Comparison of ENCODE assay signal across 16 cellular contexts in genomic region chr3:89049119-89049518, GRCh38. TPM values are rescaled to one million over a fixed set of nuclear protein-coding genes. Genes with fewer than 3 reads are reported as not detected.
DNase-seq lines count a peak whose midpoint lies in the region; ATAC-seq, FAIRE-seq and TF ChIP-seq lines count a peak whose summit lies in the region.
"Had no signal": no experiment of that assay in that cellular context is flagged by ENCODE, and none has a peak within 500 bp of the region (broad histone marks: within the 10 kb centered on the region; RNA-seq: fewer than 3 reads in every experiment).

No MANE protein-coding gene starts in this region.

- H3K27me3 Mint-ChIP-seq in astrocyte (ENCODE audit: low read depth, unreplicated experiment): no peaks in the 10 kb centered on the region
- H3K27me3 Mint-ChIP-seq in activated T-helper 2 cell treated with anti-CD3 and anti-CD28 coated beads, Interferon-gamma antibody, Interleukin-2, Interleukin-4, amounts not matched to agents 10 μg/mL and 5 μg/mL and 100 μg/mL, durations not matched to agents 14 hours and 24 hours and 36 hours (ENCODE audit: low read depth): no peaks in the 10 kb centered on the region
- H3K27me3 Mint-ChIP-seq: stimulated activated naive B cell treated with anti-CD40 and anti-IgM and Interleukin-4, amounts not matched to agents 10 μg/mL and 1 μg/mL and 100 μg/mL, for 72 hours had no signal

- no peaks in the 10 kb centered on the region for H3K36me3 ChIP-seq in astrocyte (ENCODE audit: insufficient read depth, low read length)
- no peaks in the 10 kb centered on the region for H3K36me3 ChIP-seq in PC-9 (ENCODE audit: low read depth)
- H3K36me3 ChIP-seq: gastrocnemius medialis, pancreas had no signal

- H3K79me2 ChIP-seq in astrocyte (ENCODE audit: insufficient read depth, low read length) (no peaks in the 10 kb centered on the region), PC-9 (ENCODE audit: low read depth) (no peaks in the 10 kb centered on the region)

- no peak overlapping the region for H3K27ac ChIP-seq in astrocyte (ENCODE audit: low read depth, low read length)
- no peak overlapping the region for H3K27ac ChIP-seq in PC-9
- H3K27ac ChIP-seq: gastrocnemius medialis, pancreas had no signal

- no peaks in the 10 kb centered on the region for H3K36me3 Mint-ChIP-seq in astrocyte (ENCODE audit: low read depth, unreplicated experiment)
- no peaks in the 10 kb centered on the region for H3K36me3 Mint-ChIP-seq in activated T-helper 2 cell treated with anti-CD3 and anti-CD28 coated beads, Interferon-gamma antibody, Interleukin-2, Interleukin-4, amounts not matched to agents 10 μg/mL and 5 μg/mL and 100 μg/mL, durations not matched to agents 14 hours and 24 hours and 36 hours (ENCODE audit: low read depth)
- H3K36me3 Mint-ChIP-seq: stimulated activated naive B cell treated with anti-CD40 and anti-IgM and Interleukin-4, amounts not matched to agents 10 μg/mL and 1 μg/mL and 100 μg/mL, for 72 hours had no signal

- no TSS peak for BruUV-seq in PC-9 (replicated peaks; lab: Mats Ljungman, UMichigan)

- H3K4me1 Mint-ChIP-seq in astrocyte (ENCODE audit: low read depth, unreplicated experiment): no peaks in the 10 kb centered on the region
- H3K4me1 Mint-ChIP-seq in activated T-helper 2 cell treated with anti-CD3 and anti-CD28 coated beads, Interferon-gamma antibody, Interleukin-2, Interleukin-4, amounts not matched to agents 10 μg/mL and 5 μg/mL and 100 μg/mL, durations not matched to agents 14 hours and 24 hours and 36 hours (ENCODE audit: low read depth): no peaks in the 10 kb centered on the region
- H3K4me1 Mint-ChIP-seq: stimulated activated naive B cell treated with anti-CD40 and anti-IgM and Interleukin-4, amounts not matched to agents 10 μg/mL and 1 μg/mL and 100 μg/mL, for 72 hours had no signal

- ATAC-seq in HG03097 (IDR thresholded peaks at IDR 0.05; ENCODE audit: low FRiP score, unreplicated experiment): no peak
- ATAC-seq: gastrocnemius medialis, pancreas had no signal

- H3K27ac Mint-ChIP-seq in astrocyte (ENCODE audit: unreplicated experiment): no peak overlapping the region
- no peak overlapping the region for H3K27ac Mint-ChIP-seq in activated T-helper 2 cell treated with anti-CD3 and anti-CD28 coated beads, Interferon-gamma antibody, Interleukin-2, Interleukin-4, amounts not matched to agents 10 μg/mL and 5 μg/mL and 100 μg/mL, durations not matched to agents 14 hours and 24 hours and 36 hours
- H3K27ac Mint-ChIP-seq: activated T-helper 1 cell treated with anti-CD3 and anti-CD28 coated beads, Interleukin-12 subunit alpha, Interleukin-12 subunit beta, Interleukin-2, Interleukin-4 antibody, amounts not matched to agents 30 ng/mL and 10 ng/mL and 1 ng/mL, durations not matched to agents 14 hours and 24 hours and 36 hours; stimulated activated naive B cell treated with anti-CD40 and anti-IgM and Interleukin-4, amounts not matched to agents 10 μg/mL and 1 μg/mL and 100 μg/mL, for 72 hours had no signal

- H3K4me1 ChIP-seq in astrocyte (ENCODE audit: insufficient read depth, low read length) (no peaks in the 10 kb centered on the region), PC-9 (replicated peaks; ENCODE audit: insufficient read depth) (no peaks in the 10 kb centered on the region)
- H3K4me1 ChIP-seq: gastrocnemius medialis, pancreas had no signal

- peak; percentile 13 for TF ChIP-seq CTCF in D721Med (IDR thresholded peaks at IDR 0.05; ENCODE audit: insufficient read depth, missing control alignments)
- TF ChIP-seq CTCF in astrocyte (IDR thresholded peaks at IDR 0.05; ENCODE audit: insufficient read depth, low read depth, low read length): peak; percentile 18
- TF ChIP-seq CTCF in PC-9 (conservative IDR thresholded peaks at IDR 0.05): no peak; the same call in 1 of the 2 replicates

- H2AFZ ChIP-seq in astrocyte (ENCODE audit: low read depth, low read length) (no peak overlapping the region), PC-9 (no peak overlapping the region)

- H3K4me2 ChIP-seq in astrocyte (ENCODE audit: low read length): no peak overlapping the region
- H3K4me2 ChIP-seq in PC-9: no peak overlapping the region

- H4K20me1 ChIP-seq in astrocyte (ENCODE audit: insufficient read depth, low read length) (no peaks in the 10 kb centered on the region), PC-9 (ENCODE audit: insufficient read depth) (no peaks in the 10 kb centered on the region)

- H3K27me3 ChIP-seq in astrocyte (ENCODE audit: insufficient read depth, low read length) (no peaks in the 10 kb centered on the region), PC-9 (ENCODE audit: insufficient read depth, low read depth) (no peaks in the 10 kb centered on the region)
- H3K27me3 ChIP-seq: gastrocnemius medialis, pancreas had no signal

- no peaks in the 10 kb centered on the region for H3K9me3 Mint-ChIP-seq in astrocyte (ENCODE audit: unreplicated experiment)
- H3K9me3 Mint-ChIP-seq in activated T-helper 2 cell treated with anti-CD3 and anti-CD28 coated beads, Interferon-gamma antibody, Interleukin-2, Interleukin-4, amounts not matched to agents 10 μg/mL and 5 μg/mL and 100 μg/mL, durations not matched to agents 14 hours and 24 hours and 36 hours: no peaks in the 10 kb centered on the region
- H3K9me3 Mint-ChIP-seq: activated T-helper 1 cell treated with anti-CD3 and anti-CD28 coated beads, Interleukin-12 subunit alpha, Interleukin-12 subunit beta, Interleukin-2, Interleukin-4 antibody, amounts not matched to agents 30 ng/mL and 10 ng/mL and 1 ng/mL, durations not matched to agents 14 hours and 24 hours and 36 hours; stimulated activated naive B cell treated with anti-CD40 and anti-IgM and Interleukin-4, amounts not matched to agents 10 μg/mL and 1 μg/mL and 100 μg/mL, for 72 hours had no signal

- no peaks in the 10 kb centered on the region for H3K9me2 ChIP-seq in PC-9 (ENCODE audit: insufficient read depth)

- no peak for DNase-seq in D721Med (ENCODE audit: insufficient read length, low spot score)
- DNase-seq in HT-29 (ENCODE audit: low spot score): peak; percentile 1
- DNase-seq in astrocyte (ENCODE audit: low read depth): no peak
- DNase-seq in iris pigment epithelial cell (ENCODE audit: low read depth): peak; percentile 17
- no peak for DNase-seq in activated T-helper 2 cell treated with anti-CD3 and anti-CD28 coated beads, Interferon-gamma antibody, Interleukin-2, Interleukin-4, amounts not matched to agents 10 μg/mL and 5 μg/mL and 100 μg/mL, durations not matched to agents 14 hours and 24 hours and 36 hours (ENCODE audit: low spot score)
- no peak for DNase-seq in PC-9
- DNase-seq in stimulated activated CD4-positive, alpha-beta T cell treated with anti-CD3 and anti-CD28 coated beads, Interleukin-2, amount 100 ng/mL, for 24 hours: no peak
- DNase-seq: gastrocnemius medialis; mesenchymal stem cell; NCI-H2029; pancreas; stimulated activated naive B cell treated with anti-CD40 and anti-IgM and Interleukin-4, amounts not matched to agents 10 μg/mL and 1 μg/mL and 100 μg/mL, for 72 hours had no signal

- H3F3A ChIP-seq in PC-9 (ENCODE audit: insufficient read depth, low read depth): no peaks in the 10 kb centered on the region

- H3K4me3 ChIP-seq in astrocyte (ENCODE audit: insufficient read depth, low read depth, low read length) (no peak overlapping the region), PC-9 (no peak overlapping the region)
- H3K4me3 ChIP-seq: gastrocnemius medialis, pancreas had no signal

- CTCF ChIA-PET in PC-9 (lab: Charles Lee): no interaction called here

- H3K9me3 ChIP-seq in astrocyte (ENCODE audit: insufficient read depth, low read depth, low read length) (no peaks in the 10 kb centered on the region), PC-9 (ENCODE audit: insufficient read depth, low read depth) (no peaks in the 10 kb centered on the region)
- H3K9me3 ChIP-seq: gastrocnemius medialis, pancreas had no signal

- POLR2A ChIA-PET in PC-9 (lab: Charles Lee; ENCODE audit: unreplicated experiment): no interaction called here

- no peak overlapping the region for H3K9ac ChIP-seq in astrocyte (ENCODE audit: low read length)

- FAIRE-seq in D721Med (lab: Jason Lieb, UNC): no peak
- FAIRE-seq in astrocyte (lab: Jason Lieb, UNC): no peak
- FAIRE-seq: G401.6, pancreas, RCC 7860 had no signal

- intact Hi-C loops in activated T-helper 2 cell treated with anti-CD3 and anti-CD28 coated beads, Interferon-gamma antibody, Interleukin-2, Interleukin-4, amounts not matched to agents 10 μg/mL and 5 μg/mL and 100 μg/mL, durations not matched to agents 14 hours and 24 hours and 36 hours (cut with micrococcal nuclease): no loop called here
- intact Hi-C loops in PC-9 (cut with micrococcal nuclease; ENCODE audit: unreplicated experiment): no loop called here

- no peak overlapping the region for H3K4me3 Mint-ChIP-seq in astrocyte (ENCODE audit: unreplicated experiment)
- no peak overlapping the region for H3K4me3 Mint-ChIP-seq in activated T-helper 2 cell treated with anti-CD3 and anti-CD28 coated beads, Interferon-gamma antibody, Interleukin-2, Interleukin-4, amounts not matched to agents 10 μg/mL and 5 μg/mL and 100 μg/mL, durations not matched to agents 14 hours and 24 hours and 36 hours (ENCODE audit: low read depth)
- H3K4me3 Mint-ChIP-seq: activated T-helper 1 cell treated with anti-CD3 and anti-CD28 coated beads, Interleukin-12 subunit alpha, Interleukin-12 subunit beta, Interleukin-2, Interleukin-4 antibody, amounts not matched to agents 30 ng/mL and 10 ng/mL and 1 ng/mL, durations not matched to agents 14 hours and 24 hours and 36 hours; stimulated activated naive B cell treated with anti-CD40 and anti-IgM and Interleukin-4, amounts not matched to agents 10 μg/mL and 1 μg/mL and 100 μg/mL, for 72 hours had no signal

RNA-seq across cellular contexts. Expression of gene EPHA3, which starts 58.3 kb away (rescaled TPM):
- not detected in 2 replicates for total RNA-seq in HT-29 (2014; rRNA removed; shearing (Covaris generic))
- total RNA-seq in astrocyte (5.0 and 6.9 TPM in 2 replicates), PC-9 (2021) (not detected in 2 replicates)
- total RNA-seq in activated T-helper 2 cell treated with anti-CD3 and anti-CD28 coated beads, Interferon-gamma antibody, Interleukin-2, Interleukin-4, amounts not matched to agents 10 μg/mL and 5 μg/mL and 100 μg/mL, durations not matched to agents 14 hours and 24 hours and 36 hours: not detected in 2 replicates
- total RNA-seq: activated T-helper 1 cell treated with anti-CD3 and anti-CD28 coated beads, Interleukin-12 subunit alpha, Interleukin-12 subunit beta, Interleukin-2, Interleukin-4 antibody, amounts not matched to agents 30 ng/mL and 10 ng/mL and 1 ng/mL, durations not matched to agents 14 hours and 24 hours and 36 hours had no signal

Comparison
In these comparisons a context has a peak if more than half of its experiments do, and no peak if none do; other contexts are left out.
1. DNase-seq: peak in HT-29 (single experiment) and iris pigment epithelial cell (single experiment); none in D721Med (single experiment), astrocyte (single experiment), activated T-helper 2 cell treated with anti-CD3 and anti-CD28 coated beads, Interferon-gamma antibody, Interleukin-2, Interleukin-4, amounts not matched to agents 10 μg/mL and 5 μg/mL and 100 μg/mL, durations not matched to agents 14 hours and 24 hours and 36 hours (single experiment), PC-9 (0 of 2) and stimulated activated CD4-positive, alpha-beta T cell treated with anti-CD3 and anti-CD28 coated beads, Interleukin-2, amount 100 ng/mL, for 24 hours (0 of 2).